Comparison of ENCODE assay signal across 28 cellular contexts in the genomic region with DNA sequence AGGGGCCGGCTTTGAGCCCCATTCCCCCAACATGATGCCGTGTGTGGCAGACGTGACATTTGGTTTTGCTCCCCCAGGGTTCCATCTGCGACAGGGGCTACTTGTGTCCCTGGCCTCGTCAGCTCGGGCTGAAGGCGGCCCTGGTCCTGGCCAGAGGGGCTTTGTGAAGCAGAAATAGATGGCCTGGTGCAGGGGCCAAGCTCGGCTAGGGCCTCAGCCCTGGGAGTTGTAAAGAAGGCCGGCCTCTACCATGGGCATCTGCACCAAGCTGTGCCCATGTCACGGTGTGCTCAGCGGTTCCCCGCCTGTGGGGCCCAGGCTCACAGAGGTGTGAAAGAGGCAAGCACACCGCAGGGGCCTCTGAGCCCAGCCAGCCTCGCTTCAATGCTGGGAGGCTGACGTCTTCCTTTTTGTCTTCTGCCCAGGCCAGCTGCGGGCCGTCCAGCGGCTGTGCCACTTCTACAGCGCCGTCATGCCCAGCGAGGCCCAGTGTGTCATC. TPM values are rescaled to one million over a fixed set of nuclear protein-coding genes. Genes with fewer than 3 reads are reported as not detected.
"Had no signal": no experiment of that assay in that cellular context is flagged by ENCODE, and none has a peak within 500 bp of the region (broad histone marks: within the 10 kb centered on the region; RNA-seq: fewer than 3 reads in every experiment).

No MANE protein-coding gene starts in this region.

- H2AFZ ChIP-seq: parathyroid adenoma had no signal

- H3K36me3 ChIP-seq: sigmoid colon had no signal

- H3K4me3 Mint-ChIP-seq: memory B cell; mesothelial cell of epicardium; natural killer cell treated with Interleukin-12 subunit alpha and Interleukin-12 subunit beta and Interleukin-15 and Interleukin-18, amount 100 ng/mL, for 72 hours; neural crest cell; stimulated activated memory B cell treated with anti-CD40 and anti-IgM and Interleukin-4, amounts not matched to agents 10 μg/mL and 1 μg/mL and 100 μg/mL, for 72 hours had no signal

- H3K27me3 ChIP-seq: esophagus squamous epithelium, sigmoid colon, testis, tibial nerve, upper lobe of left lung had no signal

- H3K4me3 ChIP-seq: coronary artery, esophagus squamous epithelium, lung, mucosa of descending colon, sigmoid colon, testis, tibial nerve, upper lobe of left lung had no signal

- H3K27me3 Mint-ChIP-seq: memory B cell; naive B cell; natural killer cell treated with Interleukin-12 subunit alpha and Interleukin-12 subunit beta and Interleukin-15 and Interleukin-18, amount 100 ng/mL, for 72 hours; progenitor cell of endocrine pancreas; stimulated activated memory B cell treated with anti-CD40 and anti-IgM and Interleukin-4, amounts not matched to agents 10 μg/mL and 1 μg/mL and 100 μg/mL, for 72 hours had no signal

- H3K27ac Mint-ChIP-seq: memory B cell; mesothelial cell of epicardium; natural killer cell treated with Interleukin-12 subunit alpha and Interleukin-12 subunit beta and Interleukin-15 and Interleukin-18, amount 100 ng/mL, for 72 hours; progenitor cell of endocrine pancreas had no signal

- H3K27ac ChIP-seq: coronary artery, esophagus squamous epithelium, parathyroid adenoma, sigmoid colon, testis, tibial nerve, upper lobe of left lung had no signal

- H3K9ac ChIP-seq: parathyroid adenoma had no signal

- H3K36me3 Mint-ChIP-seq: naive B cell; natural killer cell treated with Interleukin-12 subunit alpha and Interleukin-12 subunit beta and Interleukin-15 and Interleukin-18, amount 100 ng/mL, for 72 hours had no signal

- H3K9me3 ChIP-seq: esophagus squamous epithelium, mucosa of descending colon, sigmoid colon, testis, tibial nerve, upper lobe of left lung had no signal

- ATAC-seq: left lobe of liver; mucosa of descending colon; natural killer cell treated with Interleukin-12 subunit alpha and Interleukin-12 subunit beta and Interleukin-15 and Interleukin-18, amount 100 ng/mL, for 72 hours; stimulated activated memory B cell treated with anti-CD40 and anti-IgM and Interleukin-4, amounts not matched to agents 10 μg/mL and 1 μg/mL and 100 μg/mL, for 72 hours; stimulated activated naive CD8-positive, alpha-beta T cell treated with anti-CD3 and anti-CD28 coated beads, Interleukin-15, Interleukin-2, amounts not matched to agents 100 U/mL and 50 U/mL, for 24 hours had no signal

- H3K4me1 ChIP-seq: parathyroid adenoma had no signal

- DNase-seq: dermis blood vessel endothelial cell; effector memory CD4-positive, alpha-beta T cell; esophagus squamous epithelium; foreskin melanocyte; glutamatergic neuron; hypothalamus; naive B cell; sigmoid colon; stimulated activated CD4-positive, alpha-beta T cell treated with anti-CD3 and anti-CD28 coated beads, Interleukin-4, amount 100 ng/mL, for 4 hours; stimulated activated naive CD8-positive, alpha-beta T cell treated with anti-CD3 and anti-CD28 coated beads, Interleukin-15, Interleukin-2, amounts not matched to agents 100 U/mL and 50 U/mL, for 24 hours; substantia nigra; testis had no signal

- H3K79me2 ChIP-seq: parathyroid adenoma had no signal

- FAIRE-seq: endothelial cell of umbilical vein, keratinocyte, urothelium cell line had no signal

RNA-seq across cellular contexts. Expression of a gene that starts 38.0 kb away (rescaled TPM):
- total RNA-seq: natural killer cell treated with Interleukin-12 subunit alpha and Interleukin-12 subunit beta and Interleukin-15 and Interleukin-18, amount 100 ng/mL, for 72 hours had no signal
- polyA plus RNA-seq: keratinocyte had no signal
